In the genomic region with DNA sequence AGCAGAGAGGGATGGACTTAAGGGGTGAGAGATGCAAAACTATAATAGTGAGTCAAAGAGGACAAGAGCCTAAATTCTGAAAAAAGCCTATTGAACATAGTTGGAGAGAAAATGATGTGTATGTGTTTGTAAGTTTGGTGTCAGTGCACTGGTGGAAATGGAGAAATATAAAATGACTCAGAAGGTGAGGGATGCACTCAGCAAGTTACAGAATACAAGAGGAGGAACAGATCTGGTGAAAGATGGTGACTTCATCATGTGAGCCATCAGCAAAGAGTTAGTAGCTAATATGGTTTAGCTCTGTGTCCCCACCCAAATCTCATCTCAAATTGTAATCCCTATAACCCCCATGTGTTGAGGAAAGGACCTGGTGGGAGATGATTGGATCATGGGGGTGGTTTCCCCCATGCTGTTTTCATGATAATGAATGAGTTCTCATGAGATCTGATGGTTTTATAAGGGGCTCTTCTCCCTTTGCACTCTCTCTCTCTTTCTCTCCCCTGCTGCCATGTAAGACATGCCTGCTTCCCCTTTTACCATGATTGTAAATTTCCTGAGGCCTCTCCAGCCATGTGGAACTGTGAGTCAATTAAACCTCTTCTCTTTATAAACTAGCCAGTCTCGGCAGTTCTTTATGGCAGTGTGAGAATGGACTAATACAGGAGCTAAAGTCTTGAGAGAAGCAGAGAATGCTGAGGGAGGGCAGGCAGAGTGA, we compare ENCODE assay signal across 21 cellular contexts. TPM values are rescaled to one million over a fixed set of nuclear protein-coding genes. Genes with fewer than 3 reads are reported as not detected.
DNase-seq lines count a peak whose midpoint lies in the region; ATAC-seq, FAIRE-seq and TF ChIP-seq lines count a peak whose summit lies in the region.
"Had no signal": no experiment of that assay in that cellular context is flagged by ENCODE, and none has a peak within 500 bp of the region (broad histone marks: within the 10 kb centered on the region; RNA-seq: fewer than 3 reads in every experiment).

No MANE protein-coding gene starts in this region.

- BruUV-seq in K562 (replicated peaks; lab: Mats Ljungman, UMichigan): no TSS peak

- CTCF ChIA-PET in activated CD4-positive, alpha-beta T cell treated with anti-CD3 and anti-CD28 coated beads, Interleukin-2, amount 10 ng/mL, durations not matched to agents 7 days and 5 days (lab: Charles Lee): interaction anchor here (1.2 to 1.8 kb wide), 2 partner anchors 17 to 32 kb away, joined by 3 read pairs; no protein-coding TSS in a partner anchor
- CTCF ChIA-PET in K562 (lab: Yijun Ruan, JAX; ENCODE audit: low intra/inter-chr PET ratio): no interaction called here

- H3K36me3 Mint-ChIP-seq in activated CD4-positive, alpha-beta T cell treated with anti-CD3 and anti-CD28 coated beads, Interleukin-2, amount 10 ng/mL, durations not matched to agents 24 days and 14 days (ENCODE audit: low read depth): peaks cover 8% of the 10 kb centered on the region
- peaks cover 3% of the 10 kb centered on the region for H3K36me3 Mint-ChIP-seq in activated CD4-positive, alpha-beta T cell treated with anti-CD3 and anti-CD28 coated beads, Interleukin-2, amount 10 ng/mL, durations not matched to agents 7 days and 5 days (ENCODE audit: low read depth)
- peaks cover 29% of the 10 kb centered on the region for H3K36me3 Mint-ChIP-seq in natural killer cell treated with Interleukin-12 subunit alpha and Interleukin-12 subunit beta and Interleukin-15 and Interleukin-18, amount 100 ng/mL, for 72 hours

- WGBS in K562 (ENCODE audit: insufficient coverage, low coverage, missing lambda C conversion rate): 8% methylated on average over 1 of the region's 1 CpG

- peaks cover 3% of the 10 kb centered on the region for H3K27me3 Mint-ChIP-seq in activated CD4-positive, alpha-beta T cell treated with anti-CD3 and anti-CD28 coated beads, Interleukin-2, amount 10 ng/mL, durations not matched to agents 24 days and 14 days
- H3K27me3 Mint-ChIP-seq in activated CD4-positive, alpha-beta T cell treated with anti-CD3 and anti-CD28 coated beads, Interleukin-2, amount 10 ng/mL, durations not matched to agents 7 days and 5 days: no peaks in the 10 kb centered on the region
- H3K27me3 Mint-ChIP-seq in natural killer cell treated with Interleukin-12 subunit alpha and Interleukin-12 subunit beta and Interleukin-15 and Interleukin-18, amount 100 ng/mL, for 72 hours: no peaks in the 10 kb centered on the region

- no peak for DNase-seq in activated CD4-positive, alpha-beta T cell treated with anti-CD3 and anti-CD28 coated beads, Interleukin-2, amount 10 ng/mL, durations not matched to agents 24 days and 14 days
- DNase-seq in activated CD4-positive, alpha-beta T cell treated with anti-CD3 and anti-CD28 coated beads, Interleukin-2, amount 10 ng/mL, durations not matched to agents 7 days and 5 days: no peak
- DNase-seq in HTR-8/SVneo (ENCODE audit: insufficient read length, low spot score) (no peak), K562 (ENCODE audit: extremely low read depth in 1 of 4, low spot score in 3 of 4) (no peak), NCI-H2227 (lab: John Stamatoyannopoulos, UW; ENCODE audit: unreplicated experiment) (no peak), midbrain (lab: John Stamatoyannopoulos, UW) (no peak)
- no peak for DNase-seq in natural killer cell treated with Interleukin-12 subunit alpha and Interleukin-12 subunit beta and Interleukin-15 and Interleukin-18, amount 100 ng/mL, for 72 hours (ENCODE audit: low spot score)
- DNase-seq: 8988T; CD8-positive, alpha-beta T cell; DMS79; MG63; NCI-H1092 treated with DMSO at 0.1 percent for 48 hours; NCI-H1694; NCI-H2107; NCI-H446; NCI-H69; NK-92 treated with Interleukin-12 subunit alpha and Interleukin-12 subunit beta, amount 100 ng/mL, for 24 hours; RPMI8226 had no signal

- in situ Hi-C loops in K562 (cut with MboI): no loop called here

- POLR2A ChIA-PET in activated CD4-positive, alpha-beta T cell treated with anti-CD3 and anti-CD28 coated beads, Interleukin-2, amount 10 ng/mL, durations not matched to agents 7 days and 5 days (lab: Charles Lee): no interaction called here
- POLR2A ChIA-PET in K562 (lab: Yijun Ruan, JAX): interaction anchor here (0.6 to 1.4 kb wide), 2 partner anchors 9 to 836 kb away, joined by 3 to 4 read pairs; no protein-coding TSS in a partner anchor

- H3K27ac Mint-ChIP-seq in activated CD4-positive, alpha-beta T cell treated with anti-CD3 and anti-CD28 coated beads, Interleukin-2, amount 10 ng/mL, durations not matched to agents 24 days and 14 days: peak overlapping the region; percentile 25
- no peak overlapping the region for H3K27ac Mint-ChIP-seq in activated CD4-positive, alpha-beta T cell treated with anti-CD3 and anti-CD28 coated beads, Interleukin-2, amount 10 ng/mL, durations not matched to agents 7 days and 5 days
- H3K27ac Mint-ChIP-seq in natural killer cell treated with Interleukin-12 subunit alpha and Interleukin-12 subunit beta and Interleukin-15 and Interleukin-18, amount 100 ng/mL, for 72 hours: peak overlapping the region; percentile 36 to 76
- H3K27ac Mint-ChIP-seq: CD8-positive, alpha-beta T cell had no signal

- H3K9ac ChIP-seq in K562 (ENCODE audit: insufficient read depth in 1 of 2, low read depth in 2 of 2, low read length in 2 of 2): no peak overlapping the region
- H3K9ac ChIP-seq: KMS-11 had no signal

- peaks cover 4% of the 10 kb centered on the region; the same call in 1 of the 2 replicates for H3K9me3 ChIP-seq in K562 (replicated peaks; ENCODE audit: control insufficient read depth, insufficient read depth, low read depth, low read length)
- H3K9me3 ChIP-seq: MG63 had no signal

- no peak overlapping the region; the same call in 1 of the 2 replicates for H3K4me2 ChIP-seq in K562 (ENCODE audit: insufficient read depth, low read length)
- H3K4me2 ChIP-seq: KMS-11 had no signal

- no peak for TF ChIP-seq EP300 in K562 (IDR thresholded peaks at IDR 0.05; ENCODE audit: low read length)

- no peaks in the 10 kb centered on the region; a peak in 1 of 5 replicates for H3K4me1 ChIP-seq in K562 (replicated peaks in 1 of 2; ENCODE audit: control insufficient read depth in 2 of 2, insufficient read depth in 2 of 2, low read length in 2 of 2)

- no peaks in the 10 kb centered on the region for H3K27me3 ChIP-seq in K562 (ENCODE audit: control insufficient read depth in 2 of 2, insufficient read depth in 2 of 2, low read length in 2 of 2)
- H3K27me3 ChIP-seq: MG63 had no signal

- peak overlapping the region; percentile 64; the same call in 1 of the 2 replicates for H2AFZ ChIP-seq in K562 (ENCODE audit: low read depth, low read length)

- TF ChIP-seq RAD21 in K562 (CRISPR knock-in tag; conservative IDR thresholded peaks at IDR 0.05 in 1 of 2, IDR thresholded peaks at IDR 0.05 in 1 of 2): no peak

- no peaks in the 10 kb centered on the region for H3K36me3 ChIP-seq in K562 (ENCODE audit: control insufficient read depth, insufficient read depth, low read length)
- H3K36me3 ChIP-seq: MG63 had no signal

- no peak overlapping the region for H3K4me3 Mint-ChIP-seq in activated CD4-positive, alpha-beta T cell treated with anti-CD3 and anti-CD28 coated beads, Interleukin-2, amount 10 ng/mL, durations not matched to agents 24 days and 14 days
- H3K4me3 Mint-ChIP-seq in activated CD4-positive, alpha-beta T cell treated with anti-CD3 and anti-CD28 coated beads, Interleukin-2, amount 10 ng/mL, durations not matched to agents 7 days and 5 days: no peak overlapping the region
- no peak overlapping the region for H3K4me3 Mint-ChIP-seq in natural killer cell treated with Interleukin-12 subunit alpha and Interleukin-12 subunit beta and Interleukin-15 and Interleukin-18, amount 100 ng/mL, for 72 hours
- H3K4me3 Mint-ChIP-seq: CD8-positive, alpha-beta T cell had no signal

- no peak for TF ChIP-seq CTCF in K562 (IDR thresholded peaks at IDR 0.05 in 2 of 3, conservative IDR thresholded peaks at IDR 0.05 in 1 of 3; ENCODE audit: insufficient read depth in 2 of 3, low read depth in 1 of 3, low read length in 3 of 3)

- H3K4me3 ChIP-seq in K562: no peak overlapping the region
- H3K4me3 ChIP-seq: MG63 had no signal

- H3K27ac ChIP-seq in K562 (ENCODE audit: extremely low read depth, low read depth, low read length): no peak overlapping the region
- H3K27ac ChIP-seq: KMS-11 had no signal

- peaks cover 19% of the 10 kb centered on the region for H3K9me3 Mint-ChIP-seq in activated CD4-positive, alpha-beta T cell treated with anti-CD3 and anti-CD28 coated beads, Interleukin-2, amount 10 ng/mL, durations not matched to agents 24 days and 14 days
- H3K9me3 Mint-ChIP-seq in activated CD4-positive, alpha-beta T cell treated with anti-CD3 and anti-CD28 coated beads, Interleukin-2, amount 10 ng/mL, durations not matched to agents 7 days and 5 days: peaks cover 9% of the 10 kb centered on the region
- peaks cover 8% of the 10 kb centered on the region for H3K9me3 Mint-ChIP-seq in natural killer cell treated with Interleukin-12 subunit alpha and Interleukin-12 subunit beta and Interleukin-15 and Interleukin-18, amount 100 ng/mL, for 72 hours
- H3K9me3 Mint-ChIP-seq: CD8-positive, alpha-beta T cell had no signal

- peak; percentile 26; the same call in 2 of the 3 replicates for ATAC-seq in K562
- peak in 1 of 2 donors; percentile 77 for ATAC-seq in natural killer cell treated with Interleukin-12 subunit alpha and Interleukin-12 subunit beta and Interleukin-15 and Interleukin-18, amount 100 ng/mL, for 72 hours
- ATAC-seq in HG02623 (IDR thresholded peaks at IDR 0.05; ENCODE audit: unreplicated experiment): no peak
- ATAC-seq: CD8-positive, alpha-beta T cell; HCT116 had no signal

- FAIRE-seq in HTR-8/SVneo (lab: Jason Lieb, UNC) (peak; percentile 40), K562 (lab: Jason Lieb, UNC) (no peak)

- peaks cover 2% of the 10 kb centered on the region for H3K4me1 Mint-ChIP-seq in activated CD4-positive, alpha-beta T cell treated with anti-CD3 and anti-CD28 coated beads, Interleukin-2, amount 10 ng/mL, durations not matched to agents 24 days and 14 days
- peaks cover 1% of the 10 kb centered on the region for H3K4me1 Mint-ChIP-seq in activated CD4-positive, alpha-beta T cell treated with anti-CD3 and anti-CD28 coated beads, Interleukin-2, amount 10 ng/mL, durations not matched to agents 7 days and 5 days
- H3K4me1 Mint-ChIP-seq in natural killer cell treated with Interleukin-12 subunit alpha and Interleukin-12 subunit beta and Interleukin-15 and Interleukin-18, amount 100 ng/mL, for 72 hours (ENCODE audit: low read depth in 2 of 2): peaks cover 35 to 49% of the 10 kb centered on the region in 2 donors

- H4K20me1 ChIP-seq in K562 (replicated peaks; ENCODE audit: control insufficient read depth, insufficient read depth, low read length): no peaks in the 10 kb centered on the region

- TF ChIP-seq POLR2A in K562 (conservative IDR thresholded peaks at IDR 0.05): no peak

- H3K9me1 ChIP-seq in K562 (ENCODE audit: control insufficient read depth, insufficient read depth, low read length): no peaks in the 10 kb centered on the region

- no peaks in the 10 kb centered on the region for H3K79me2 ChIP-seq in K562 (ENCODE audit: control insufficient read depth, insufficient read depth, low read length)

- intact Hi-C loops in activated CD4-positive, alpha-beta T cell treated with anti-CD3 and anti-CD28 coated beads, Interleukin-2, amount 10 ng/mL, durations not matched to agents 24 days and 14 days (cut with micrococcal nuclease): no loop called here
- intact Hi-C loops in K562 (cut with micrococcal nuclease): no loop called here

RNA-seq across cellular contexts. Expression of a gene that starts 30.4 kb away (rescaled TPM):
- total RNA-seq in activated CD4-positive, alpha-beta T cell treated with anti-CD3 and anti-CD28 coated beads, Interleukin-2, amount 10 ng/mL, durations not matched to agents 24 days and 14 days: 84.9 and 93.7 TPM in 2 replicates
- total RNA-seq in activated CD4-positive, alpha-beta T cell treated with anti-CD3 and anti-CD28 coated beads, Interleukin-2, amount 10 ng/mL, durations not matched to agents 7 days and 5 days: 100 to 1,000 TPM; 396 to 480 TPM
- 2.9 and 14.8 TPM in 2 replicates for total RNA-seq in K562 (2011; cell fraction: chromatin; rRNA removed; ENCODE audit: low replicate concordance)
- 0.67 and 2.2 TPM in 2 replicates for total RNA-seq in K562 (2011; cell fraction: nucleolus; rRNA removed)
- total RNA-seq in K562 (2011; cell fraction: nucleoplasm; rRNA removed): 5.6 and 6.0 TPM in 2 replicates
- 6.7 TPM in 2 replicates for total RNA-seq in K562 (2014; rRNA removed)
- 15.6 and 16.5 TPM in 2 replicates for total RNA-seq in K562 (2014; rRNA removed; fragmentation: Illumina TruSeq; extraction: Trizol)
- 28.1 and 31.5 TPM in 2 replicates for total RNA-seq in K562 (2015; rRNA removed; fragmentation: Illumina TruSeq; extraction: Trizol)
- total RNA-seq in K562 (2021): 17.4 and 22.5 TPM in 2 replicates
- polyA plus RNA-seq in K562 (2011; rRNA removed): 4.7 and 25.4 TPM in 2 replicates
- polyA plus RNA-seq in K562 (2011; cell fraction: cytosol; rRNA removed): 0.85 and 9.2 TPM in 2 replicates
- polyA plus RNA-seq in K562 (2011; cell fraction: nucleus; rRNA removed): 5.6 and 40.9 TPM in 2 replicates
- 20.9 and 22.7 TPM in 2 replicates for polyA plus RNA-seq in K562 (2012)
- 13.7 and 18.4 TPM in 2 replicates for polyA plus RNA-seq in K562 (2014; fragmentation: Illumina TruSeq; extraction: Trizol)
- polyA plus RNA-seq in K562 (2014; fragmentation: Nextera tagmentation; extraction: Ambion mirVana): 1 to 10 TPM; 9.4 to 9.7 TPM
- 7.4 and 8.0 TPM in 2 replicates for polyA plus RNA-seq in K562 (2014; rRNA removed)
- 4.0 and 45.3 TPM in 2 replicates for polyA minus RNA-seq in K562 (2011; rRNA and poly(A)+ RNA removed)
- polyA minus RNA-seq in K562 (2011; cell fraction: cytosol; rRNA and poly(A)+ RNA removed): 2.4 and 15.2 TPM in 2 replicates
- polyA minus RNA-seq in K562 (2011; cell fraction: nucleus; rRNA and poly(A)+ RNA removed): 5.4 and 62.8 TPM in 2 replicates
- 10 to 100 TPM; 71.9 to 72.8 TPM for total RNA-seq in natural killer cell treated with Interleukin-12 subunit alpha and Interleukin-12 subunit beta and Interleukin-15 and Interleukin-18, amount 100 ng/mL, for 72 hours
